20 cellular contexts compared by ENCODE assay signal in genomic region chr2:105907159-105907558, GRCh38.
"Had no signal": no experiment of that assay in that cellular context is flagged by ENCODE, and none has a peak within 500 bp of the region (broad histone marks: within the 10 kb centered on the region; RNA-seq: fewer than 3 reads in every experiment).

No MANE protein-coding gene starts in this region.

- H3K27ac Mint-ChIP-seq: nephron had no signal

- H3K4me3 Mint-ChIP-seq: nephron had no signal

- H3K4me3 ChIP-seq: left lung, ovary, prostate gland, testis, vagina had no signal

- DNase-seq: activated T-cell treated with anti-CD3 and anti-CD28 coated beads, Interleukin-2, amount 50 U/mL, for 1 hour; dermis blood vessel endothelial cell; effector CD8-positive, alpha-beta T cell; erythroblast; foreskin keratinocyte; glutamatergic neuron; kidney glomerular epithelial cell; left lung; mammary epithelial cell; ovary; right cardiac atrium; stimulated activated CD4-positive, alpha-beta T cell treated with anti-CD3 and anti-CD28 coated beads, Interleukin-12 subunit alpha, Interleukin-12 subunit beta, amount 100 ng/mL, for 4 hours; T-helper 1 cell; T-helper 9 cell; testis; trophoblast cell had no signal

- H3K9me3 ChIP-seq: left lung, neutrophil, ovary, prostate gland, testis, vagina had no signal

- H3K27me3 ChIP-seq: foreskin keratinocyte, left lung, neutrophil, ovary, testis, vagina had no signal

- ATAC-seq: foreskin keratinocyte, left lung had no signal

- H3K27ac ChIP-seq: foreskin keratinocyte, left lung, neutrophil, ovary, prostate gland, testis, vagina had no signal

- H3K36me3 ChIP-seq: left lung, neutrophil, ovary, prostate gland, vagina had no signal

- H3K4me1 ChIP-seq: left lung, prostate gland, testis, vagina had no signal
